In the genomic region with DNA sequence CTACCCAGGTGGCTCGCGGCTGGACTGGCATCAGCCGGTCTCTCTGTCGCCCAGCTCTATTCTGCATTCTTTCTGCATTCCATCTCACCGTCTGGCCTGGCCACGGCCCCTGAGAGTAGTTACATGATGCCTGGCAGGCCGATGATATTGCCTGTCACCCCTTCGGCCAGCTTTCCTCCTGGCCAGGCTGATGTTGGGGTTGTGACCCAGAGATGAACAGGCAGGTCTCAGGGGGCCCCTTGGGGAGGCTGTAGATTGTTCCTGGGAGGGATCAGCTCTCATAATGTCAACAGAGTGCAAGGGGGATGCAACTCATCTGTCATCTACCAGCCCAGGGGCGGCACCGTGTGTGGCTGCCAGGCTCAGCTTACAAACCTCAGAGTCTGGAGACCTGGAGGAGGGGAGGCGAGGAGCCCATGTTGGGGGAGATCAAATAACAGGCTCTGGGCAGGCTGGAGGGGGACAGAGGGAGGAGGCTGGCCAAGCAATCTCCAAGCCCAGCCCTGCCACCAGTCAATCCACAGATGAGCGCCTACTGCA, we compare ENCODE assay signal across 9 cellular contexts. TPM values are rescaled to one million over a fixed set of nuclear protein-coding genes. Genes with fewer than 3 reads are reported as not detected.
DNase-seq lines count a peak whose midpoint lies in the region; ATAC-seq and TF ChIP-seq lines count a peak whose summit lies in the region.
"Had no signal": no experiment of that assay in that cellular context is flagged by ENCODE, and none has a peak within 500 bp of the region (broad histone marks: within the 10 kb centered on the region; RNA-seq: fewer than 3 reads in every experiment).

No MANE protein-coding gene starts in this region.

- TF ChIP-seq CTCF in AG10803 (conservative IDR thresholded peaks at IDR 0.05; ENCODE audit: low read length): no peak

- H3K4me3 ChIP-seq in AG10803 (ENCODE audit: low read length): no peak overlapping the region
- H3K4me3 ChIP-seq: prostate gland had no signal

- peak; percentile 38 for DNase-seq in AG10803 (ENCODE audit: low read depth)
- DNase-seq in HS-27A (ENCODE audit: low read depth): peak; percentile 59
- peak; percentile 52 for DNase-seq in SK-N-DZ (ENCODE audit: low spot score)
- DNase-seq in iris pigment epithelial cell (ENCODE audit: low read depth): peak; percentile 26
- no peak for DNase-seq in NCI-H1694 treated with DMSO at 0.1 percent for 48 hours (lab: John Stamatoyannopoulos, UW)
- no peak for DNase-seq in stimulated activated naive CD4-positive, alpha-beta T cell (lab: John Stamatoyannopoulos, UW)
- no peak for DNase-seq in GOT3 (lab: John Stamatoyannopoulos, UW)

- ATAC-seq in HG02642 (IDR thresholded peaks at IDR 0.05; ENCODE audit: poor library complexity, unreplicated experiment): no peak

RNA-seq across cellular contexts. Expression of a gene that starts 13.6 kb away (rescaled TPM):
- polyA plus RNA-seq in SK-N-DZ (2014; cell fraction: cytosol; rRNA removed): 11.6 and 22.8 TPM in 2 replicates
- 16.7 and 17.5 TPM in 2 replicates for polyA plus RNA-seq in SK-N-DZ (2014; cell fraction: nucleus; rRNA removed)

RNA-seq across cellular contexts. Expression of a gene that starts 43.2 kb away (rescaled TPM):
- 0.36 and 0.93 TPM in 2 replicates for polyA plus RNA-seq in SK-N-DZ (2014; cell fraction: cytosol; rRNA removed)
- not detected in 2 replicates for polyA plus RNA-seq in SK-N-DZ (2014; cell fraction: nucleus; rRNA removed)

RNA-seq across cellular contexts. Expression of a gene that starts 58.4 kb away (rescaled TPM):
- polyA plus RNA-seq in SK-N-DZ (2014; cell fraction: cytosol; rRNA removed): 50.4 and 57.4 TPM in 2 replicates
- 34.8 and 38.0 TPM in 2 replicates for polyA plus RNA-seq in SK-N-DZ (2014; cell fraction: nucleus; rRNA removed)

RNA-seq across cellular contexts. Expression of a gene that starts 58.6 kb away (rescaled TPM):
- polyA plus RNA-seq in SK-N-DZ (2014; cell fraction: cytosol; rRNA removed): 45.8 and 68.0 TPM in 2 replicates
- polyA plus RNA-seq in SK-N-DZ (2014; cell fraction: nucleus; rRNA removed): 178 and 201 TPM in 2 replicates

Comparison
In these comparisons a context has a peak if more than half of its experiments do, and no peak if none do; other contexts are left out.
1. DNase-seq: peak in AG10803 (single experiment), HS-27A (single experiment), SK-N-DZ (single experiment) and iris pigment epithelial cell (single experiment); none in NCI-H1694 treated with DMSO at 0.1 percent for 48 hours (single experiment), stimulated activated naive CD4-positive, alpha-beta T cell (0 of 6) and GOT3 (single experiment).